Comparison of ENCODE assay signal across 22 cellular contexts in genomic region chr4:122300776-122301175, GRCh38.
DNase-seq lines count a peak whose midpoint lies in the region; ATAC-seq and TF ChIP-seq lines count a peak whose summit lies in the region.
"Had no signal": no experiment of that assay in that cellular context is flagged by ENCODE, and none has a peak within 500 bp of the region (broad histone marks: within the 10 kb centered on the region; RNA-seq: fewer than 3 reads in every experiment).

No MANE protein-coding gene starts in this region.

- DNase-seq in cardiac muscle cell (ENCODE audit: low read depth in 1 of 2, low spot score in 1 of 2) (no peak), left cardiac atrium (no peak), PC-9 (no peak), foreskin fibroblast (peak in 1 of 2 donors; percentile 22)
- DNase-seq in CD8-positive, alpha-beta T cell = no peak
- DNase-seq: ACHN; activated CD4-positive, alpha-beta T cell treated with anti-CD3 and anti-CD28 coated beads, Interleukin-2, amount 50 U/mL, for 48 hours; activated T-cell treated with anti-CD3 and anti-CD28 coated beads, Interleukin-2, amount 50 U/mL, for 24 hours; Calu3; effector CD4-positive, alpha-beta T cell; GDM1; hypothalamus; NCI-H1436; nucleus accumbens; stimulated activated CD4-positive, alpha-beta T cell treated with anti-CD3 and anti-CD28 coated beads, Interleukin-1b, Interleukin-23, amount 100 ng/mL, for 48 hours; stomach; WERI-Rb-1 had no signal

- H3K4me1 Mint-ChIP-seq in CD8-positive, alpha-beta T cell (ENCODE audit: low read depth) = no peaks in the 10 kb centered on the region

- CTCF ChIA-PET in PC-9 (lab: Charles Lee) = no interaction called here
- CTCF ChIA-PET in CD8-positive, alpha-beta T cell (lab: Charles Lee) = no interaction called here

- POLR2A ChIA-PET in PC-9 (lab: Charles Lee; ENCODE audit: unreplicated experiment) = no interaction called here
- POLR2A ChIA-PET in CD8-positive, alpha-beta T cell (lab: Charles Lee) = no interaction called here

- no peak overlapping the region for H3K4me3 Mint-ChIP-seq in CD8-positive, alpha-beta T cell
- H3K4me3 Mint-ChIP-seq: activated T-cell treated with anti-CD3 and anti-CD28 coated beads, Interleukin-2, amount 50 U/mL, for 24 hours; T-helper 1 cell treated with Interleukin-12 subunit alpha and Interleukin-12 subunit beta and Interleukin-4 antibody, amounts not matched to agents 30 μg/mL and 1 μg/mL, for 36 hours had no signal

- H3K27me3 Mint-ChIP-seq in CD8-positive, alpha-beta T cell (ENCODE audit: low read depth) = no peaks in the 10 kb centered on the region
- H3K27me3 Mint-ChIP-seq: activated T-cell treated with anti-CD3 and anti-CD28 coated beads, Interleukin-2, amount 50 U/mL, for 24 hours had no signal

- no peaks in the 10 kb centered on the region for H3K9me3 Mint-ChIP-seq in CD8-positive, alpha-beta T cell
- H3K9me3 Mint-ChIP-seq: activated T-cell treated with anti-CD3 and anti-CD28 coated beads, Interleukin-2, amount 50 U/mL, for 24 hours had no signal

- H4K20me1 ChIP-seq in PC-9 (ENCODE audit: insufficient read depth) = no peaks in the 10 kb centered on the region

- no peaks in the 10 kb centered on the region for H3K79me2 ChIP-seq in PC-9 (ENCODE audit: low read depth)

- no peak overlapping the region for H3K27ac ChIP-seq in cardiac muscle cell
- H3K27ac ChIP-seq in PC-9 = no peak overlapping the region
- no peak overlapping the region for H3K27ac ChIP-seq in CD8-positive, alpha-beta T cell (ENCODE audit: low read depth, low read length)
- H3K27ac ChIP-seq: stomach, WERI-Rb-1 had no signal

- no peak overlapping the region for H3K4me3 ChIP-seq in cardiac muscle cell
- H3K4me3 ChIP-seq in PC-9 = no peak overlapping the region
- H3K4me3 ChIP-seq in foreskin fibroblast (ENCODE audit: low read depth in 1 of 2, low read length in 2 of 2) = no peak overlapping the region
- H3K4me3 ChIP-seq in CD8-positive, alpha-beta T cell (ENCODE audit: low read depth, low read length) = no peak overlapping the region
- H3K4me3 ChIP-seq: stomach had no signal

- no peaks in the 10 kb centered on the region for H3K4me1 ChIP-seq in cardiac muscle cell (ENCODE audit: low read depth)
- no peaks in the 10 kb centered on the region for H3K4me1 ChIP-seq in PC-9 (replicated peaks; ENCODE audit: insufficient read depth)
- H3K4me1 ChIP-seq in CD8-positive, alpha-beta T cell (ENCODE audit: insufficient read depth, low read length) = no peaks in the 10 kb centered on the region
- H3K4me1 ChIP-seq: stomach had no signal

- intact Hi-C loops in left cardiac atrium (cut with DNase I) = no loop called here
- intact Hi-C loops in PC-9 (cut with micrococcal nuclease; ENCODE audit: unreplicated experiment) = no loop called here
- intact Hi-C loops in CD8-positive, alpha-beta T cell (cut with DNase I, micrococcal nuclease) = no loop called here

- ATAC-seq in left cardiac atrium (no peak), GM21367 (IDR thresholded peaks at IDR 0.05; ENCODE audit: unreplicated experiment) (no peak), GM18498 (IDR thresholded peaks at IDR 0.05; ENCODE audit: unreplicated experiment) (no peak), GM19324 (IDR thresholded peaks at IDR 0.05; ENCODE audit: low FRiP score, unreplicated experiment) (no peak)
- ATAC-seq in CD8-positive, alpha-beta T cell = no peak
- ATAC-seq: sciatic nerve had no signal

- H3F3A ChIP-seq in PC-9 (ENCODE audit: insufficient read depth, low read depth) = no peaks in the 10 kb centered on the region

- no peak overlapping the region for H2AFZ ChIP-seq in PC-9

- H3K9me2 ChIP-seq in PC-9 (ENCODE audit: insufficient read depth) = no peaks in the 10 kb centered on the region

- BruUV-seq in PC-9 (replicated peaks; lab: Mats Ljungman, UMichigan) = no TSS peak

- peaks cover 8% of the 10 kb centered on the region for H3K36me3 ChIP-seq in cardiac muscle cell
- 0 out of 2 replicates have a peak, but pooled peaks cover under 1% of the 10 kb centered on the region for H3K36me3 ChIP-seq in PC-9 (ENCODE audit: low read depth)
- no peaks in the 10 kb centered on the region for H3K36me3 ChIP-seq in CD8-positive, alpha-beta T cell (ENCODE audit: insufficient read depth, low read length)
- H3K36me3 ChIP-seq: WERI-Rb-1 had no signal

- H3K36me3 Mint-ChIP-seq in CD8-positive, alpha-beta T cell = peaks cover 39% of the 10 kb centered on the region

- H3K27me3 ChIP-seq in cardiac muscle cell (no peaks in the 10 kb centered on the region), PC-9 (ENCODE audit: insufficient read depth, low read depth) (no peaks in the 10 kb centered on the region)
- no peaks in the 10 kb centered on the region for H3K27me3 ChIP-seq in CD8-positive, alpha-beta T cell (ENCODE audit: insufficient read depth, low read length)
- H3K27me3 ChIP-seq: stomach had no signal

- TF ChIP-seq CTCF in cardiac muscle cell (IDR thresholded peaks at IDR 0.05; ENCODE audit: low read depth, low read length) = peak; percentile 28
- TF ChIP-seq CTCF in PC-9 (conservative IDR thresholded peaks at IDR 0.05) = peak; percentile 34; the same call in 1 of the 2 replicates
- TF ChIP-seq CTCF in foreskin fibroblast (IDR thresholded peaks at IDR 0.05; ENCODE audit: low read depth, low read length) = peak; percentile 12
- TF ChIP-seq CTCF in CD8-positive, alpha-beta T cell (IDR thresholded peaks at IDR 0.05) = no peak

- no peak overlapping the region for H3K4me2 ChIP-seq in PC-9

- H3K27ac Mint-ChIP-seq in CD8-positive, alpha-beta T cell = no peak overlapping the region
- H3K27ac Mint-ChIP-seq: activated T-cell treated with anti-CD3 and anti-CD28 coated beads, Interleukin-2, amount 50 U/mL, for 24 hours; T-helper 1 cell treated with Interleukin-12 subunit alpha and Interleukin-12 subunit beta and Interleukin-4 antibody, amounts not matched to agents 30 μg/mL and 1 μg/mL, for 36 hours had no signal

- H3K9me3 ChIP-seq in cardiac muscle cell (ENCODE audit: low read depth) (no peaks in the 10 kb centered on the region), PC-9 (ENCODE audit: insufficient read depth, low read depth) (no peaks in the 10 kb centered on the region)
- no peaks in the 10 kb centered on the region for H3K9me3 ChIP-seq in CD8-positive, alpha-beta T cell (ENCODE audit: low read length)
- H3K9me3 ChIP-seq: stomach had no signal
